Comparison of ENCODE assay signal across 17 cellular contexts in the genomic region with DNA sequence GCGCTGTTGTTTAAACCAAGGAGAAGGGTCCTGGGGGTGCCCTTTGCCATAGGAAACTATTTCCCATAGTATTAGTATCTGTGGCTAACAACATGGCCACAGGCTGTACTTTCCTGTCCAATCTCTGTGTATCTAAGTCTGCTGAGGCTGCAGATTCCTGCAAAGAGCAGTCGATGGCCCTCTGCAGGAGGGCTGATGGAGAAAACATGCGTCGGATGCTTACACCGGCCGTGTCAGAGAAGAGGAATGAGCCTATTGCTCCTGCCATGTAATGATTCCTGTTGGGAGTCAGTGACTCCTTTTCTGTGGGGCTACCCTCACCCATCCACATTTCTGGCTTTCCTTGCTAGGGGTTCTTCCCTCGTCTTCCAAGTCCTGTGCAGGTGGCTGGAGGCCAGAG.
DNase-seq lines count a peak whose midpoint lies in the region; ATAC-seq and TF ChIP-seq lines count a peak whose summit lies in the region.
"Had no signal": no experiment of that assay in that cellular context is flagged by ENCODE, and none has a peak within 500 bp of the region (broad histone marks: within the 10 kb centered on the region; RNA-seq: fewer than 3 reads in every experiment).

No MANE protein-coding gene starts in this region.

- no peaks in the 10 kb centered on the region for H3K9me3 Mint-ChIP-seq in neural crest cell
- H3K9me3 Mint-ChIP-seq: activated CD4-positive, alpha-beta memory T cell treated with anti-CD3 and anti-CD28 coated beads for 36 hours had no signal

- no peak overlapping the region for H3K4me3 Mint-ChIP-seq in neural crest cell
- H3K4me3 Mint-ChIP-seq: activated CD4-positive, alpha-beta memory T cell treated with anti-CD3 and anti-CD28 coated beads for 36 hours; activated naive CD8-positive, alpha-beta T cell had no signal

- H3K4me3 ChIP-seq in fibroblast of villous mesenchyme (ENCODE audit: low read depth, low read length) = no peak overlapping the region

- ATAC-seq in GM18868 (IDR thresholded peaks at IDR 0.05; ENCODE audit: unreplicated experiment) = no peak

- TF ChIP-seq CTCF in fibroblast of villous mesenchyme (IDR thresholded peaks at IDR 0.05; ENCODE audit: insufficient read depth, low read depth, low read length) (no peak), neural crest cell (conservative IDR thresholded peaks at IDR 0.05) (peak; percentile 2)

- no peak overlapping the region for H3K27ac Mint-ChIP-seq in neural crest cell (ENCODE audit: unreplicated experiment)
- H3K27ac Mint-ChIP-seq: activated CD4-positive, alpha-beta memory T cell treated with anti-CD3 and anti-CD28 coated beads for 36 hours; activated naive CD8-positive, alpha-beta T cell had no signal

- H3K4me1 Mint-ChIP-seq in neural crest cell = peaks cover 32% of the 10 kb centered on the region

- peaks cover 2% of the 10 kb centered on the region for H3K27me3 Mint-ChIP-seq in neural crest cell (ENCODE audit: low read depth)
- H3K27me3 Mint-ChIP-seq: activated CD4-positive, alpha-beta memory T cell treated with anti-CD3 and anti-CD28 coated beads for 36 hours had no signal

- no peaks in the 10 kb centered on the region for H3K36me3 Mint-ChIP-seq in neural crest cell (ENCODE audit: low read depth)
- H3K36me3 Mint-ChIP-seq: activated CD4-positive, alpha-beta memory T cell treated with anti-CD3 and anti-CD28 coated beads for 36 hours; activated naive CD8-positive, alpha-beta T cell had no signal

- in situ Hi-C loops in G401 (cut with HindIII; ENCODE audit: low sequenced_read_pairs) = no loop called here

- DNase-seq in G401 (ENCODE audit: low spot score) = peak; percentile 81
- DNase-seq in amniotic epithelial cell (ENCODE audit: low read depth) = peak; percentile 30
- peak; percentile 11 for DNase-seq in fibroblast of villous mesenchyme (ENCODE audit: low read depth)
- no peak for DNase-seq in neural crest cell (ENCODE audit: low read depth, low spot score)
- DNase-seq in SHP77 treated with DMSO at 0.1 percent for 48 hours (lab: John Stamatoyannopoulos, UW) = no peak
- no peak for DNase-seq in NCI-H2196 treated with DMSO at 0.1 percent for 48 hours (lab: John Stamatoyannopoulos, UW; ENCODE audit: unreplicated experiment)
- DNase-seq in NOMO-1 treated with DMSO at 0.1 percent for 48 hours (lab: John Stamatoyannopoulos, UW; ENCODE audit: unreplicated experiment) = no peak
- DNase-seq: activated CD4-positive, alpha-beta memory T cell treated with anti-CD3 and anti-CD28 coated beads for 36 hours; activated T-cell treated with anti-CD3 and anti-CD28 coated beads, Interleukin-2, amount 50 U/mL, for 48 hours; central memory CD4-positive, alpha-beta T cell; EL; NCI-H1694; NCI-H524 treated with DMSO at 0.1 percent for 48 hours; nucleus accumbens; stimulated activated CD4-positive, alpha-beta T cell treated with anti-CD3 and anti-CD28 coated beads, Interleukin-4, amount 100 ng/mL, for 4 hours had no signal

Comparison
In these comparisons a context has a peak if more than half of its experiments do, and no peak if none do; other contexts are left out.
1. DNase-seq: peak in G401 (single experiment), amniotic epithelial cell (single experiment) and fibroblast of villous mesenchyme (single experiment); none in neural crest cell (single experiment), SHP77 treated with DMSO at 0.1 percent for 48 hours (single experiment), NCI-H2196 treated with DMSO at 0.1 percent for 48 hours (single experiment) and NOMO-1 treated with DMSO at 0.1 percent for 48 hours (single experiment).